ENCODE assay signal across 17 cellular contexts in the genomic region with DNA sequence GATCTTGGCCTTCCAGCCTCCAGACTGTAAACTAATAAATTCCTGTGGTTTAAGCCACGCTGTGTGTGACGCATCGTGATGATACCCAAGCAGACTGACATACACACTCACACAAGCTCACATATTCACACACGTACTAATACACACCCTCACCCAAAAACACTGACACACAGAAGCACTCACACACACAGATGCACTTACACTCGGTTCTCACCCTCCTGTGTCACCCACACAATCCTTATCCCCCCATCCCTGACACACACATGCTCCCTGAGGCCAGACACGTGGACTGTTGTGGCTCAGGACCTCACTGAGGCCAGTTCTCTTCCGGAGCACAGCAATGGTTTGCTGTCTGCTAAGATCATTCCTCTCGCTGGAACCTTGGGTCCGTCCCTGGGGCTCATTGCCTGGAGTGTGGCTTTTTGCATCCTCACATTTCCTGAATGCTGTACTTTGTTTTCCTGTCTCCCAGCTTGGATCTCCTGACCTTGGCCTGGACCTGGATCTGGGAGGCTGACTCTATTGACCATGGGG.
DNase-seq lines count a peak whose midpoint lies in the region; ATAC-seq and TF ChIP-seq lines count a peak whose summit lies in the region.
"Had no signal": no experiment of that assay in that cellular context is flagged by ENCODE, and none has a peak within 500 bp of the region (broad histone marks: within the 10 kb centered on the region; RNA-seq: fewer than 3 reads in every experiment).

No MANE protein-coding gene starts in this region.

- DNase-seq in AG04450 (ENCODE audit: low read depth, low spot score) (peak; percentile 96), HT1080 (ENCODE audit: low read depth) (peak; percentile 92), amniotic epithelial cell (ENCODE audit: low read depth) (peak; percentile 95), iris pigment epithelial cell (ENCODE audit: low read depth) (peak; percentile 99), NCI-H128 (lab: John Stamatoyannopoulos, UW; ENCODE audit: unreplicated experiment) (no peak), heart right ventricle (no peak), OCI-M1 (lab: John Stamatoyannopoulos, UW) (no peak)
- DNase-seq: activated CD4-positive, CD25-positive, alpha-beta regulatory T cell; activated effector memory CD4-positive, alpha-beta T cell treated with Interleukin-2 at 50 U/mL for 16 hours; BE2C; effector memory CD8-positive, alpha-beta T cell; immature natural killer cell; NCI-H1694 treated with DMSO at 0.1 percent for 48 hours; occipital lobe; transverse colon had no signal

- no peaks in the 10 kb centered on the region for H3K36me3 ChIP-seq in heart right ventricle
- H3K36me3 ChIP-seq: BE2C, transverse colon had no signal

- H3K27ac ChIP-seq in AG04450 (ENCODE audit: low read depth, low read length) = peak overlapping the region; percentile 71
- H3K27ac ChIP-seq in heart right ventricle = peak overlapping the region in 1 of 10 donors; percentile 36
- H3K27ac ChIP-seq: PC-9 had no signal

- CTCF ChIA-PET in AG04450 (lab: Charles Lee) = interaction anchor here (0.5 to 1.3 kb wide), 2 partner anchors 28 to 161 kb away, joined by 3 to 10 read pairs; no protein-coding TSS in a partner anchor

- H3K9me3 ChIP-seq in AG04450 (ENCODE audit: control insufficient read depth, insufficient read depth, low read length) (peaks cover 4% of the 10 kb centered on the region; the same call in 1 of the 2 replicates), heart right ventricle (no peaks in the 10 kb centered on the region)
- H3K9me3 ChIP-seq: BE2C, transverse colon had no signal

- H3K27me3 ChIP-seq in AG04450 (ENCODE audit: control insufficient read depth, insufficient read depth, low read length) (no peaks in the 10 kb centered on the region), heart right ventricle (no peaks in the 10 kb centered on the region)
- H3K27me3 ChIP-seq: BE2C, transverse colon had no signal

- peaks cover 0 to 82% (median 0%) of the 10 kb centered on the region in 9 donors for H3K4me1 ChIP-seq in heart right ventricle
- H3K4me1 ChIP-seq: BE2C had no signal

- intact Hi-C loops in heart right ventricle (cut with DNase I) = no loop called here

- POLR2A ChIA-PET in AG04450 (lab: Yijun Ruan, JAX) = interaction anchor here (0.8 to 1.7 kb wide), 5 partner anchors 20 to 42 kb away, joined by 3 to 6 read pairs (median 4); no protein-coding TSS in a partner anchor

- H3K4me3 ChIP-seq in AG04450 (ENCODE audit: low read depth, low read length) (no peak overlapping the region), heart right ventricle (no peak overlapping the region)
- H3K4me3 ChIP-seq: PC-9, transverse colon had no signal

- ATAC-seq in heart right ventricle (no peak), GM19328 (IDR thresholded peaks at IDR 0.05; ENCODE audit: unreplicated experiment) (no peak)
- ATAC-seq: effector memory CD8-positive, alpha-beta T cell had no signal

- no peak for TF ChIP-seq CTCF in AG04450 (IDR thresholded peaks at IDR 0.05; ENCODE audit: low read depth, low read length)
- TF ChIP-seq CTCF in heart right ventricle (IDR thresholded peaks at IDR 0.05) = no peak

- WGBS in heart right ventricle, 2 donors = 56 to 68% methylated on average over 9 of the region's 9 CpGs

Comparison
In these comparisons a context has a peak if more than half of its experiments do, and no peak if none do; other contexts are left out.
1. DNase-seq: peak in AG04450 (single experiment), HT1080 (single experiment), amniotic epithelial cell (single experiment) and iris pigment epithelial cell (single experiment); none in NCI-H128 (single experiment), heart right ventricle (0 of 2) and OCI-M1 (single experiment).